14 cellular contexts compared by ENCODE assay signal in genomic region chr13:44004881-44005280, GRCh38.
A peak's percentile ranks its signal among the peaks of the same experiment; 100 is the strongest.
DNase-seq lines count a peak whose midpoint lies in the region; ATAC-seq, FAIRE-seq and TF ChIP-seq lines count a peak whose summit lies in the region.
"Had no signal": no experiment of that assay in that cellular context is flagged by ENCODE, and none has a peak within 500 bp of the region (broad histone marks: within the 10 kb centered on the region; RNA-seq: fewer than 3 reads in every experiment).

No MANE protein-coding gene starts in this region.

- no peaks in the 10 kb centered on the region for H3K9me1 ChIP-seq in endothelial cell of umbilical vein (replicated peaks; ENCODE audit: control insufficient read depth, extremely low read depth, insufficient read depth, low read length)

- H4K20me1 ChIP-seq in PC-3 (ENCODE audit: low read length) (no peaks in the 10 kb centered on the region), endothelial cell of umbilical vein (replicated peaks; ENCODE audit: control insufficient read depth, extremely low read depth, insufficient read depth, low read length) (no peaks in the 10 kb centered on the region)
- H4K20me1 ChIP-seq: BLaER1 treated with 17β-estradiol and CSF1 and Interleukin-3, amounts not matched to agents 10 nM and 100 nM had no signal

- no peaks in the 10 kb centered on the region for H3K9me2 ChIP-seq in PC-3 (replicated peaks; ENCODE audit: low read length)

- H3K27me3 ChIP-seq in PC-3 (ENCODE audit: low read length), result no peaks in the 10 kb centered on the region
- peaks cover 0 to 5% of the 10 kb centered on the region in 2 experiments for H3K27me3 ChIP-seq in endothelial cell of umbilical vein (ENCODE audit: control insufficient read depth in 2 of 2, insufficient read depth in 2 of 2, low read length in 2 of 2)
- no peaks in the 10 kb centered on the region for H3K27me3 ChIP-seq in adrenal gland
- H3K27me3 ChIP-seq: BLaER1 treated with 17β-estradiol and CSF1 and Interleukin-3, amounts not matched to agents 10 nM and 100 nM had no signal

- POLR2A ChIA-PET in PC-3 (lab: Charles Lee; ENCODE audit: unreplicated experiment) (no interaction called here), endothelial cell of umbilical vein (lab: Charles Lee) (no interaction called here)

- dilution Hi-C loops in endothelial cell of umbilical vein (cut with MboI; ENCODE audit: extremely low pct_ligation_motif_present, low sequenced_read_pairs), result no loop called here

- no peaks in the 10 kb centered on the region for H3F3A ChIP-seq in PC-3 (ENCODE audit: low read length, unreplicated experiment)

- CTCF ChIA-PET in PC-3 (lab: Charles Lee) (no interaction called here), endothelial cell of umbilical vein (lab: Charles Lee) (no interaction called here)

- no peaks in the 10 kb centered on the region for H3K9me3 ChIP-seq in PC-3 (ENCODE audit: low read length)
- no peaks in the 10 kb centered on the region for H3K9me3 ChIP-seq in endothelial cell of umbilical vein (replicated peaks; ENCODE audit: control insufficient read depth, insufficient read depth, low read length)
- peaks cover 7% of the 10 kb centered on the region for H3K9me3 ChIP-seq in mesodermal cell (ENCODE audit: control insufficient read depth, low read length)
- no peaks in the 10 kb centered on the region for H3K9me3 ChIP-seq in adrenal gland (replicated peaks in 1 of 3)

- WGBS in mesodermal cell (ENCODE audit: insufficient coverage in 2 of 2), 2 experiments, result 29 to 68% methylated on average over 2 of the region's 3 CpGs
- 71 to 81% (median 75%) methylated on average over 3 of the region's 3 CpGs for WGBS in adrenal gland, 4 donors

- no peak overlapping the region for H3K9ac ChIP-seq in PC-3 (ENCODE audit: low read length)
- no peak overlapping the region for H3K9ac ChIP-seq in endothelial cell of umbilical vein (replicated peaks; ENCODE audit: extremely low read depth, insufficient read depth, low read length)
- H3K9ac ChIP-seq: BLaER1 treated with 17β-estradiol and CSF1 and Interleukin-3, amounts not matched to agents 10 nM and 100 nM; parathyroid adenoma had no signal

- DNase-seq in AG10803 (ENCODE audit: low read depth) (peak; percentile 28), PC-3 (peak; percentile 62), endothelial cell of umbilical vein (ENCODE audit: low read depth, low spot score) (peak; percentile 67), adrenal gland (no peak), omental fat pad (ENCODE audit: low spot score) (no peak)
- DNase-seq in activated CD4-positive, CD25-positive, alpha-beta regulatory T cell treated with anti-CD3 and anti-CD28 coated beads, Interleukin-2, amount 50 U/mL, for 72 hours, result no peak
- DNase-seq: activated naive CD4-positive, alpha-beta T cell treated with Interleukin-2 at 50 U/mL for 16 hours; OCI-M1 had no signal

- H3K4me1 ChIP-seq in PC-3 (ENCODE audit: insufficient read depth, low read length) (peaks cover 11% of the 10 kb centered on the region), endothelial cell of umbilical vein (ENCODE audit: control insufficient read depth, extremely low read depth, insufficient read depth, low read length) (peaks cover 6% of the 10 kb centered on the region), mesodermal cell (ENCODE audit: control insufficient read depth, insufficient read depth, low read length, poor library complexity, severe bottlenecking) (peaks cover 11% of the 10 kb centered on the region), adrenal gland (replicated peaks in 1 of 2) (no peaks in the 10 kb centered on the region)
- H3K4me1 ChIP-seq: parathyroid adenoma had no signal

- H3K4me2 ChIP-seq in PC-3 (ENCODE audit: low read length) (no peak overlapping the region), endothelial cell of umbilical vein (ENCODE audit: insufficient read depth, low read length) (no peak overlapping the region)

- H3K79me2 ChIP-seq in PC-3 (ENCODE audit: low read length) (no peaks in the 10 kb centered on the region), endothelial cell of umbilical vein (ENCODE audit: control insufficient read depth, insufficient read depth, low read length) (no peaks in the 10 kb centered on the region)
- H3K79me2 ChIP-seq: parathyroid adenoma had no signal

- TF ChIP-seq POLR2A in endothelial cell of umbilical vein (IDR thresholded peaks at IDR 0.05; ENCODE audit: low read depth, low read length), result no peak
- no peak for TF ChIP-seq POLR2A in adrenal gland (IDR thresholded peaks at IDR 0.05)

- no peak overlapping the region for H3K27ac ChIP-seq in PC-3 (ENCODE audit: low read length)
- H3K27ac ChIP-seq in endothelial cell of umbilical vein (ENCODE audit: insufficient read depth, low read depth, low read length), result no peak overlapping the region
- H3K27ac ChIP-seq in mesodermal cell (ENCODE audit: low read depth, low read length, severe bottlenecking), result peak overlapping the region; percentile 34
- H3K27ac ChIP-seq in adrenal gland, result no peak overlapping the region
- H3K27ac ChIP-seq: BLaER1 treated with 17β-estradiol and CSF1 and Interleukin-3, amounts not matched to agents 10 nM and 100 nM; coronary artery; parathyroid adenoma had no signal

- intact Hi-C loops in PC-3 (cut with micrococcal nuclease) (no loop called here), endothelial cell of umbilical vein (cut with micrococcal nuclease) (no loop called here), adrenal gland (cut with DNase I) (no loop called here)

- TF ChIP-seq CTCF in AG10803 (conservative IDR thresholded peaks at IDR 0.05; ENCODE audit: low read length), result no peak
- no peak for TF ChIP-seq CTCF in PC-3 (conservative IDR thresholded peaks at IDR 0.05; ENCODE audit: low read depth, low read length)
- TF ChIP-seq CTCF in endothelial cell of umbilical vein (IDR thresholded peaks at IDR 0.05; ENCODE audit: extremely low read depth in 1 of 2, insufficient read depth in 1 of 2, low read depth in 1 of 2, low read length in 2 of 2), result no peak
- no peak for TF ChIP-seq CTCF in adrenal gland (IDR thresholded peaks at IDR 0.05)
- TF ChIP-seq CTCF in omental fat pad (IDR thresholded peaks at IDR 0.05), result no peak

- H3K36me3 ChIP-seq in PC-3 (ENCODE audit: low read depth, low read length) (no peaks in the 10 kb centered on the region), endothelial cell of umbilical vein (ENCODE audit: control insufficient read depth in 2 of 2, extremely low read depth in 1 of 2, insufficient read depth in 2 of 2, low read length in 2 of 2) (no peaks in the 10 kb centered on the region), mesodermal cell (ENCODE audit: control insufficient read depth, insufficient read depth, low read length) (no peaks in the 10 kb centered on the region), adrenal gland (replicated peaks in 1 of 2) (no peaks in the 10 kb centered on the region)
- H3K36me3 ChIP-seq: BLaER1 treated with 17β-estradiol and CSF1 and Interleukin-3, amounts not matched to agents 10 nM and 100 nM had no signal

- no peak overlapping the region for H2AFZ ChIP-seq in PC-3 (ENCODE audit: low read length)
- H2AFZ ChIP-seq in endothelial cell of umbilical vein (ENCODE audit: low read depth, low read length), result no peak overlapping the region
- H2AFZ ChIP-seq: parathyroid adenoma had no signal

- BruUV-seq in PC-3 (replicated peaks; lab: Mats Ljungman, UMichigan) (no TSS peak), endothelial cell of umbilical vein (replicated peaks; lab: Mats Ljungman, UMichigan) (no TSS peak)

- ATAC-seq in PC-3 (peak; percentile 99), HG02678 (IDR thresholded peaks at IDR 0.05; ENCODE audit: unreplicated experiment) (no peak), omental fat pad (ENCODE audit: low FRiP score) (no peak)
- ATAC-seq: stimulated activated memory B cell treated with anti-CD40 and anti-IgM and Interleukin-4, amounts not matched to agents 10 μg/mL and 1 μg/mL and 100 μg/mL, for 72 hours had no signal

- FAIRE-seq in endothelial cell of umbilical vein (lab: Jason Lieb, UNC), result peak; percentile 63

- H3K4me3 ChIP-seq in AG10803 (ENCODE audit: low read length) (no peak overlapping the region), PC-3 (ENCODE audit: low read length) (no peak overlapping the region), endothelial cell of umbilical vein (replicated peaks in 1 of 3; ENCODE audit: insufficient read depth in 1 of 3, low read depth in 1 of 3, low read length in 3 of 3) (no peak overlapping the region), mesodermal cell (ENCODE audit: extremely low read depth, insufficient read depth, low read length, poor library complexity, severe bottlenecking) (no peak overlapping the region), adrenal gland (no peak overlapping the region)
- H3K4me3 ChIP-seq: BLaER1 treated with 17β-estradiol and CSF1 and Interleukin-3, amounts not matched to agents 10 nM and 100 nM; coronary artery had no signal

TF ChIP-seq in endothelial cell of umbilical vein, 7 proteins besides CTCF, POLR2A, EP300 and RAD21:
- TF ChIP-seq JUN (IDR thresholded peaks at IDR 0.05; ENCODE audit: borderline replicate concordance, insufficient read depth, insufficient read length, low read depth), result peak; percentile 58
- no peak for TF ChIP-seq EZH2 (IDR thresholded peaks at IDR 0.05; ENCODE audit: borderline replicate concordance, low read depth, low read length, severe bottlenecking)
- TF ChIP-seq FOS (IDR thresholded peaks at IDR 0.05; ENCODE audit: borderline replicate concordance, insufficient read depth, low read length), result peak; percentile 82
- TF ChIP-seq MYC (IDR thresholded peaks at IDR 0.05; ENCODE audit: low read depth, low read length), result no peak
TF ChIP-seq in endothelial cell of umbilical vein: peak in this region for 2.

Comparison
In these comparisons a context has a peak if more than half of its experiments do, and no peak if none do; other contexts are left out.
1. DNase-seq: peak in AG10803 (single experiment), PC-3 (single experiment) and endothelial cell of umbilical vein (single experiment); none in adrenal gland (0 of 7), activated CD4-positive, CD25-positive, alpha-beta regulatory T cell treated with anti-CD3 and anti-CD28 coated beads, Interleukin-2, amount 50 U/mL, for 72 hours (single experiment) and omental fat pad (single experiment).